In the genomic region with DNA sequence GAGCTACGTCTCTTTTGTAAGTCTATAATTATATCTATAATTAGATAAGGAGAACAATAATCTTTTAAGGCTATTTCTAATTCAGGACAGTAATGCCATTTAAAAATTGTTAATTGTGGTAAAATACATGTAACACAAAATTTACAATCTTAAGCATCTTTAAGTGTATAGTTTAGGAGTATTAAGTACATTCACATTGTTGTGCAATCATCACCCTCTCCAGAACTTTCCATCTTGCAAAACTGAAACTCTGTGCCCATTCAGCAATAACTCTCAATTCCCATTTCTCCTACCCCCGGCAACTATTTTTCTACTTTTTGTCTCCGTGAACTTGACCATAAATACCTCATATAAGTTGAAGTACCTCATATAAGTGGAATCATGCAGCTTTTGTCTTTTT, we compare ENCODE assay signal across 17 cellular contexts.
DNase-seq lines count a peak whose midpoint lies in the region; ATAC-seq, FAIRE-seq and TF ChIP-seq lines count a peak whose summit lies in the region.
"Had no signal": no experiment of that assay in that cellular context is flagged by ENCODE, and none has a peak within 500 bp of the region (broad histone marks: within the 10 kb centered on the region; RNA-seq: fewer than 3 reads in every experiment).

No MANE protein-coding gene starts in this region.

- H3K9me3 Mint-ChIP-seq in dendritic cell treated with granulocyte-macrophage colony-stimulating factor and Interleukin-4, amounts not matched to agents 40 ng/mL and 50 ng/mL, for 4 days, result no peaks in the 10 kb centered on the region
- H3K9me3 Mint-ChIP-seq: CD4-positive, alpha-beta memory T cell had no signal

- H3K4me3 ChIP-seq in HepG2 (replicated peaks in 1 of 3; ENCODE audit: insufficient read depth in 1 of 3, low read depth in 2 of 3, low read length in 3 of 3) (no peak overlapping the region), right lobe of liver (no peak overlapping the region)
- H3K4me3 ChIP-seq: HAP-1 had no signal

- H2AFZ ChIP-seq in HepG2 (ENCODE audit: low read length), result no peak overlapping the region

- no peaks in the 10 kb centered on the region for H3K9me3 ChIP-seq in HepG2 (ENCODE audit: low read length)
- H3K9me3 ChIP-seq in right lobe of liver, result no peaks in the 10 kb centered on the region
- H3K9me3 ChIP-seq: HAP-1 had no signal

- no TSS peak for BruUV-seq in HepG2 (replicated peaks; lab: Mats Ljungman, UMichigan)

- ATAC-seq in HepG2, result no peak
- ATAC-seq in right lobe of liver, result no peak
- ATAC-seq in GM21576 (IDR thresholded peaks at IDR 0.05; ENCODE audit: unreplicated experiment), result no peak

- no peak overlapping the region for H3K4me2 ChIP-seq in HepG2 (ENCODE audit: low read depth, low read length)

- in situ Hi-C loops in HepG2 (cut with HindIII; ENCODE audit: extremely low pct_ligation_motif_present, low pct_unique_long_range_greater_than_20kb), result loop anchor here (5.0 kb wide), 1 partner anchor 136 kb away; no protein-coding TSS in a partner anchor

- DNase-seq in HepG2 (ENCODE audit: low spot score) (no peak), right lobe of liver (no peak), NOMO-1 treated with DMSO at 0.1 percent for 48 hours (lab: John Stamatoyannopoulos, UW; ENCODE audit: unreplicated experiment) (peak; percentile 18), islet precursor cell (no peak), germinal center (ENCODE audit: low spot score) (no peak)
- DNase-seq: C1 segment of cervical spinal cord; CD4-positive, alpha-beta memory T cell; DND-41; GDM1; GOT3 had no signal

- TF ChIP-seq CTCF in HepG2 (CRISPR knock-in tag; IDR thresholded peaks at IDR 0.05), result no peak
- no peak for TF ChIP-seq CTCF in right lobe of liver (IDR thresholded peaks at IDR 0.05)

- H3K27me3 ChIP-seq in HepG2 (ENCODE audit: control insufficient read depth in 1 of 2, insufficient read depth in 2 of 2, low read length in 2 of 2) (no peaks in the 10 kb centered on the region), right lobe of liver (peaks cover 0 to 5% of the 10 kb centered on the region in 2 donors)

- peak overlapping the region; percentile 42 for H3K4me3 Mint-ChIP-seq in dendritic cell treated with granulocyte-macrophage colony-stimulating factor and Interleukin-4, amounts not matched to agents 40 ng/mL and 50 ng/mL, for 4 days
- H3K4me3 Mint-ChIP-seq: B cell; CD4-positive, alpha-beta memory T cell had no signal

- no peaks in the 10 kb centered on the region for H3K79me2 ChIP-seq in HepG2 (ENCODE audit: insufficient read depth, low read length)

- H3K4me1 ChIP-seq in HepG2 (ENCODE audit: insufficient read depth, low read length) (no peaks in the 10 kb centered on the region), right lobe of liver (no peaks in the 10 kb centered on the region)
- H3K4me1 ChIP-seq: HAP-1 had no signal

- no peak for TF ChIP-seq RAD21 in HepG2 (CRISPR knock-in tag; IDR thresholded peaks at IDR 0.05)

- H3K27ac ChIP-seq in HepG2 (ENCODE audit: extremely low read length, insufficient read depth, low read length), result no peak overlapping the region
- no peak overlapping the region for H3K27ac ChIP-seq in right lobe of liver

- intact Hi-C loops in HepG2 (cut with micrococcal nuclease; ENCODE audit: unreplicated experiment), result no loop called here
- intact Hi-C loops in right lobe of liver (cut with DNase I), result loop anchor here in 1 of 2 donors (5.0 kb wide), 1 partner anchor 136 kb away; no protein-coding TSS in a partner anchor
- intact Hi-C loops in dendritic cell treated with granulocyte-macrophage colony-stimulating factor and Interleukin-4, amounts not matched to agents 40 ng/mL and 50 ng/mL, for 4 days (cut with micrococcal nuclease), result no loop called here

- no peak for FAIRE-seq in HepG2 (lab: Jason Lieb, UNC)
- FAIRE-seq: A204.1, D721Med, GM12892 had no signal

- H3K27ac Mint-ChIP-seq in dendritic cell treated with granulocyte-macrophage colony-stimulating factor and Interleukin-4, amounts not matched to agents 40 ng/mL and 50 ng/mL, for 4 days, result no peak overlapping the region
- H3K27ac Mint-ChIP-seq: B cell; CD4-positive, alpha-beta memory T cell had no signal

- CTCF ChIA-PET in HepG2 (lab: Yijun Ruan, JAX; ENCODE audit: low intra/inter-chr PET ratio, low total read pairs), result no interaction called here

- H3K36me3 Mint-ChIP-seq in dendritic cell treated with granulocyte-macrophage colony-stimulating factor and Interleukin-4, amounts not matched to agents 40 ng/mL and 50 ng/mL, for 4 days (ENCODE audit: low read depth), result no peaks in the 10 kb centered on the region
- H3K36me3 Mint-ChIP-seq: CD4-positive, alpha-beta memory T cell had no signal

- peaks cover 21% of the 10 kb centered on the region for H3K4me1 Mint-ChIP-seq in dendritic cell treated with granulocyte-macrophage colony-stimulating factor and Interleukin-4, amounts not matched to agents 40 ng/mL and 50 ng/mL, for 4 days (ENCODE audit: low read depth)

- WGBS in HepG2 (ENCODE audit: low lambda C conversion rate), result 0% methylated on average over 3 of the region's 3 CpGs
- 27% methylated on average over 3 of the region's 3 CpGs for WGBS in right lobe of liver (ENCODE audit: insufficient coverage, low coverage, low lambda C conversion rate, missing lambda C conversion rate)

- peaks cover 4% of the 10 kb centered on the region for H3K27me3 Mint-ChIP-seq in dendritic cell treated with granulocyte-macrophage colony-stimulating factor and Interleukin-4, amounts not matched to agents 40 ng/mL and 50 ng/mL, for 4 days

- TF ChIP-seq EP300 in HepG2 (IDR thresholded peaks at IDR 0.05; ENCODE audit: low read depth in 2 of 2, low read length in 2 of 2), result no peak
- TF ChIP-seq EP300 in HepG2 (CRISPR knock-in tag; IDR thresholded peaks at IDR 0.05; ENCODE audit: borderline replicate concordance), result no peak

- no peak overlapping the region for H3K9ac ChIP-seq in HepG2 (ENCODE audit: insufficient read depth, low read depth, low read length)

- no peaks in the 10 kb centered on the region for H4K20me1 ChIP-seq in HepG2 (ENCODE audit: insufficient read depth, low read length)

- POLR2A ChIA-PET in HepG2 (lab: Yijun Ruan, JAX), result no interaction called here

- TF ChIP-seq POLR2A in HepG2 (IDR thresholded peaks at IDR 0.05; ENCODE audit: insufficient read depth in 1 of 2, low read depth in 2 of 2, low read length in 2 of 2) (no peak), right lobe of liver (IDR thresholded peaks at IDR 0.05) (no peak)

- no peaks in the 10 kb centered on the region for H3K36me3 ChIP-seq in HepG2 (replicated peaks in 1 of 2; ENCODE audit: control insufficient read depth in 1 of 2, insufficient read depth in 2 of 2, low read length in 2 of 2)
- H3K36me3 ChIP-seq in right lobe of liver, result no peaks in the 10 kb centered on the region
- H3K36me3 ChIP-seq: HAP-1 had no signal

TF ChIP-seq in HepG2, 621 proteins besides CTCF, POLR2A, EP300 and RAD21:
- TF ChIP-seq CEBPB (IDR thresholded peaks at IDR 0.05; ENCODE audit: borderline replicate concordance, low read depth, low read length) (peak; percentile 50; the same call in 1 of the 2 replicates), SSRP1 (CRISPR knock-in tag; IDR thresholded peaks at IDR 0.05) (no peak)
